Comparison of ENCODE assay signal across 8 cellular contexts in genomic region chr11:108733479-108734116, GRCh38.
DNase-seq lines count a peak whose midpoint lies in the region; ATAC-seq lines count a peak whose summit lies in the region.

No MANE protein-coding gene starts in this region.

- H3K4me3 Mint-ChIP-seq in stimulated activated naive B cell treated with anti-CD40 and anti-IgM and Interleukin-4, amounts not matched to agents 10 μg/mL and 1 μg/mL and 100 μg/mL, for 72 hours: peak overlapping the region; percentile 46 to 53

- peaks cover 26 to 28% of the 10 kb centered on the region in 2 donors for H3K4me1 Mint-ChIP-seq in stimulated activated naive B cell treated with anti-CD40 and anti-IgM and Interleukin-4, amounts not matched to agents 10 μg/mL and 1 μg/mL and 100 μg/mL, for 72 hours

- H3K27ac Mint-ChIP-seq in stimulated activated naive B cell treated with anti-CD40 and anti-IgM and Interleukin-4, amounts not matched to agents 10 μg/mL and 1 μg/mL and 100 μg/mL, for 72 hours: peak overlapping the region; percentile 88

- peaks cover 25 to 61% of the 10 kb centered on the region in 2 donors for H3K36me3 Mint-ChIP-seq in stimulated activated naive B cell treated with anti-CD40 and anti-IgM and Interleukin-4, amounts not matched to agents 10 μg/mL and 1 μg/mL and 100 μg/mL, for 72 hours

- peaks cover 0 to 9% of the 10 kb centered on the region in 2 donors for H3K9me3 Mint-ChIP-seq in stimulated activated naive B cell treated with anti-CD40 and anti-IgM and Interleukin-4, amounts not matched to agents 10 μg/mL and 1 μg/mL and 100 μg/mL, for 72 hours

- no peaks in the 10 kb centered on the region for H3K27me3 Mint-ChIP-seq in stimulated activated naive B cell treated with anti-CD40 and anti-IgM and Interleukin-4, amounts not matched to agents 10 μg/mL and 1 μg/mL and 100 μg/mL, for 72 hours

- peak; percentile 42 for DNase-seq in A172 (ENCODE audit: low spot score)
- peak; percentile 93 for DNase-seq in SIG-M5 treated with dmso at 0.1 percent for 504 hours (lab: John Stamatoyannopoulos, UW; ENCODE audit: unreplicated experiment)
- DNase-seq in stimulated activated naive B cell treated with anti-CD40 and anti-IgM and Interleukin-4, amounts not matched to agents 10 μg/mL and 1 μg/mL and 100 μg/mL, for 72 hours: peak; percentile 48
- DNase-seq in NCI-H187 (lab: John Stamatoyannopoulos, UW): no peak
- no peak for DNase-seq in LoVo (ENCODE audit: low spot score)

- peak; percentile 98 for ATAC-seq in GM18868 (IDR thresholded peaks at IDR 0.05; ENCODE audit: unreplicated experiment)
- ATAC-seq in HG02981 (IDR thresholded peaks at IDR 0.05; ENCODE audit: unreplicated experiment): peak; percentile 96
- peak; percentile 51 for ATAC-seq in esophagus mucosa
- ATAC-seq in stimulated activated naive B cell treated with anti-CD40 and anti-IgM and Interleukin-4, amounts not matched to agents 10 μg/mL and 1 μg/mL and 100 μg/mL, for 72 hours (replicated peaks): peak; percentile 98 to 99

Comparison
In these comparisons a context has a peak if more than half of its experiments do, and no peak if none do; other contexts are left out.
1. DNase-seq: peak in A172 (single experiment), SIG-M5 treated with dmso at 0.1 percent for 504 hours (single experiment) and stimulated activated naive B cell treated with anti-CD40 and anti-IgM and Interleukin-4, amounts not matched to agents 10 μg/mL and 1 μg/mL and 100 μg/mL, for 72 hours (single experiment); none in NCI-H187 (0 of 2) and LoVo (single experiment).
2. Peak in every context shown above with its lines, with median percentiles within 50 percentile points of each other: ATAC-seq.